27 cellular contexts compared by ENCODE assay signal in the genomic region with DNA sequence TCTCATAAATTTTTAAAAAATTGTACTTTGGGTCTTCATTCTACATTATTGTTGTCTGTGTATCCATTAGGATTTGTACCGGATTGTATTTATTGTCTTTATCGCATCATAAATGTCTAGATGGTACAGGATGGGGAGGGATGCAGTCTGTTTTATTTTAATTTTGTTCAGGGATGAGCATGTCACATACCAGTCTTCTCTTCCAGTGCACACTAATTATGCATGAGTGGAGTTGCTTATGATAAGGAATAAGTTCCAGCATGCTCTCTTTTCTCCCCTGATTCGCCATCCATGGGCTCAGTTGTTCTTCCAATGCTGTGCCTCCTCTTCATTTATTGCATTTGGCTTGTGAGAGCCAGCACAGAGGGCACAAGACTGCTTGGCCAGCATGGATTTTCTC. TPM values are rescaled to one million over a fixed set of nuclear protein-coding genes. Genes with fewer than 3 reads are reported as not detected.
A peak's percentile ranks its signal among the peaks of the same experiment; 100 is the strongest.
DNase-seq lines count a peak whose midpoint lies in the region; ATAC-seq, FAIRE-seq and TF ChIP-seq lines count a peak whose summit lies in the region.
"Had no signal": no experiment of that assay in that cellular context is flagged by ENCODE, and none has a peak within 500 bp of the region (broad histone marks: within the 10 kb centered on the region; RNA-seq: fewer than 3 reads in every experiment).

No MANE protein-coding gene starts in this region.

- H3K4me3 ChIP-seq in BE2C (ENCODE audit: low read depth, low read length) = no peak overlapping the region
- H3K4me3 ChIP-seq: A549, BLaER1, GM12878 had no signal

- TF ChIP-seq CTCF in BE2C (IDR thresholded peaks at IDR 0.05; ENCODE audit: low read depth, low read length) = no peak

- H3K4me1 Mint-ChIP-seq in activated T-helper 17 cell treated with anti-CD3 and anti-CD28 coated beads, Interleukin-2, amount 50 U/mL, for 72 hours = no peaks in the 10 kb centered on the region
- H3K4me1 Mint-ChIP-seq: B cell; CD14-positive monocyte; CD4-positive, alpha-beta memory T cell; CD4-positive, CD25-positive, alpha-beta regulatory T cell; CD8-positive, alpha-beta memory T cell had no signal

- H3K36me3 ChIP-seq in BE2C = no peaks in the 10 kb centered on the region
- H3K36me3 ChIP-seq: BLaER1 had no signal

- H3K9me3 ChIP-seq in BE2C = no peaks in the 10 kb centered on the region
- H3K9me3 ChIP-seq: A549, BLaER1 had no signal

- peaks cover 4% of the 10 kb centered on the region for H3K4me1 ChIP-seq in BE2C
- H3K4me1 ChIP-seq: A549, BLaER1 had no signal

- no peaks in the 10 kb centered on the region for H3K27me3 ChIP-seq in BE2C

- H3K27me3 Mint-ChIP-seq in activated T-helper 17 cell treated with anti-CD3 and anti-CD28 coated beads, Interleukin-2, amount 50 U/mL, for 72 hours = peaks cover 6% of the 10 kb centered on the region
- H3K27me3 Mint-ChIP-seq: B cell; CD4-positive, alpha-beta memory T cell had no signal

- ATAC-seq in SK-N-SH treated with all-trans-retinoic acid at 6 μM for 48 hours = no peak
- no peak for ATAC-seq in activated T-helper 17 cell treated with anti-CD3 and anti-CD28 coated beads, Interleukin-2, amount 50 U/mL, for 72 hours (replicated peaks)
- ATAC-seq: A549, GM12878 had no signal

- H3K36me3 Mint-ChIP-seq in activated T-helper 17 cell treated with anti-CD3 and anti-CD28 coated beads, Interleukin-2, amount 50 U/mL, for 72 hours (ENCODE audit: low read depth) = no peaks in the 10 kb centered on the region
- H3K36me3 Mint-ChIP-seq: CD14-positive monocyte; CD4-positive, alpha-beta memory T cell; CD4-positive, CD25-positive, alpha-beta regulatory T cell had no signal

- H3K27ac Mint-ChIP-seq in activated T-helper 17 cell treated with anti-CD3 and anti-CD28 coated beads, Interleukin-2, amount 50 U/mL, for 72 hours = no peak overlapping the region
- H3K27ac Mint-ChIP-seq: B cell; CD14-positive monocyte; CD4-positive, alpha-beta memory T cell; CD4-positive, CD25-positive, alpha-beta regulatory T cell; CD8-positive, alpha-beta memory T cell had no signal

- peak; percentile 13 for DNase-seq in BE2C
- no peak for DNase-seq in GM19239 (ENCODE audit: insufficient read length, low spot score)
- no peak for DNase-seq in NCI-H2196 (lab: John Stamatoyannopoulos, UW; ENCODE audit: unreplicated experiment)
- DNase-seq in activated CD8-positive, alpha-beta memory T cell treated with anti-CD3 and anti-CD28 coated beads, Interleukin-2, amount 50 U/mL, for 4 hours = no peak
- DNase-seq: AML-193; C1 segment of cervical spinal cord; CD4-positive, alpha-beta memory T cell; CD4-positive, CD25-positive, alpha-beta regulatory T cell; CD8-positive, alpha-beta memory T cell; COR-L47; DMS 273 treated with DMSO at 0.1 percent for 48 hours; DMS153; DMS53; DMS79; DND-41; EL; GDM1 had no signal

- peak; percentile 23 for FAIRE-seq in GM19239 (lab: Jason Lieb, UNC)
- FAIRE-seq: GM12878, GM12892 had no signal

- no peak overlapping the region for H3K4me3 Mint-ChIP-seq in activated T-helper 17 cell treated with anti-CD3 and anti-CD28 coated beads, Interleukin-2, amount 50 U/mL, for 72 hours
- H3K4me3 Mint-ChIP-seq: B cell; CD14-positive monocyte; CD4-positive, alpha-beta memory T cell; CD4-positive, CD25-positive, alpha-beta regulatory T cell; CD8-positive, alpha-beta memory T cell had no signal

- no peaks in the 10 kb centered on the region for H3K9me3 Mint-ChIP-seq in activated T-helper 17 cell treated with anti-CD3 and anti-CD28 coated beads, Interleukin-2, amount 50 U/mL, for 72 hours
- H3K9me3 Mint-ChIP-seq: CD4-positive, alpha-beta memory T cell; CD4-positive, CD25-positive, alpha-beta regulatory T cell had no signal

TF ChIP-seq in SK-N-SH treated with all-trans-retinoic acid at 6 μM for 48 hours, 23 proteins besides CTCF, POLR2A, EP300 and RAD21:
- peak; percentile 37; the same call in 1 of the 2 replicates for TF ChIP-seq TSHZ2 (CRISPR knock-in tag; IDR thresholded peaks at IDR 0.05)
- no peak for TF ChIP-seq ARNTL (CRISPR knock-in tag; IDR thresholded peaks at IDR 0.05; ENCODE audit: borderline replicate concordance, low read depth)
TF ChIP-seq in SK-N-SH treated with all-trans-retinoic acid at 6 μM for 48 hours: peak in this region for 1.

RNA-seq across cellular contexts. Expression of gene PPEF1, which starts 54.3 kb away (rescaled TPM):
- 7.0 TPM for polyA plus RNA-seq in BE2C (2012; ENCODE audit: insufficient read depth, insufficient read length, low read depth)
- under 1 TPM in 1 of 2 donors, not detected in 1; 0.13 TPM for total RNA-seq in activated T-helper 17 cell treated with anti-CD3 and anti-CD28 coated beads, Interleukin-2, amount 50 U/mL, for 72 hours
- total RNA-seq: A172; CD8-positive, alpha-beta memory T cell; G401 had no signal
- polyA plus RNA-seq: CD4-positive, alpha-beta memory T cell; CD4-positive, CD25-positive, alpha-beta regulatory T cell; CD8-positive, alpha-beta memory T cell had no signal
